ENCODE assay signal across 1 cellular context in genomic region chrX:154732421-154733071, GRCh38.
TF ChIP-seq lines count a peak whose summit lies in the region.

No MANE protein-coding gene starts in this region.

TF ChIP-seq in SK-N-SH treated with all-trans-retinoic acid at 6 μM for 48 hours, 23 proteins besides CTCF, POLR2A, EP300 and RAD21 (continued from another document):
- no peak for TF ChIP-seq CSRNP3 (CRISPR knock-in tag; IDR thresholded peaks at IDR 0.05)
- TF ChIP-seq PPARA (CRISPR knock-in tag; IDR thresholded peaks at IDR 0.05; ENCODE audit: borderline replicate concordance): no peak
- no peak for TF ChIP-seq OSR1 (CRISPR knock-in tag; IDR thresholded peaks at IDR 0.05)
